Comparison of ENCODE assay signal across 21 cellular contexts in genomic region chr11:27310710-27311109, GRCh38. TPM values are rescaled to one million over a fixed set of nuclear protein-coding genes. Genes with fewer than 3 reads are reported as not detected.
DNase-seq lines count a peak whose midpoint lies in the region; ATAC-seq, FAIRE-seq and TF ChIP-seq lines count a peak whose summit lies in the region.
"Had no signal": no experiment of that assay in that cellular context is flagged by ENCODE, and none has a peak within 500 bp of the region (broad histone marks: within the 10 kb centered on the region; RNA-seq: fewer than 3 reads in every experiment).

No MANE protein-coding gene starts in this region.

- no peak for TF ChIP-seq CTCF in HepG2 (CRISPR knock-in tag; IDR thresholded peaks at IDR 0.05)
- TF ChIP-seq CTCF in right lobe of liver (IDR thresholded peaks at IDR 0.05), result no peak
- no peak for TF ChIP-seq CTCF in mesothelial cell of epicardium (IDR thresholded peaks at IDR 0.05; ENCODE audit: unreplicated experiment)
- TF ChIP-seq CTCF in H9 (conservative IDR thresholded peaks at IDR 0.05), result no peak

- CTCF ChIA-PET in HepG2 (lab: Yijun Ruan, JAX; ENCODE audit: low intra/inter-chr PET ratio, low total read pairs), result no interaction called here

- no peaks in the 10 kb centered on the region for H3K79me1 ChIP-seq in H9 (ENCODE audit: insufficient read depth, low read depth, low read length, poor library complexity, severe bottlenecking)

- H3T11ph ChIP-seq in H9 (ENCODE audit: low read length), result no peak overlapping the region

- no peak overlapping the region for H4K91ac ChIP-seq in H9 (ENCODE audit: insufficient read length, low read depth, low read length)

- H3K27ac Mint-ChIP-seq in mesothelial cell of epicardium, result peak overlapping the region; percentile 37
- no peak overlapping the region for H3K27ac Mint-ChIP-seq in H9
- H3K27ac Mint-ChIP-seq: B cell; CD8-positive, alpha-beta memory T cell; GM23338 had no signal

- H2BK120ac ChIP-seq in H9 (ENCODE audit: low read depth, low read length, poor library complexity, severe bottlenecking), result no peak overlapping the region

- H3K27ac ChIP-seq in HepG2 (ENCODE audit: extremely low read length, insufficient read depth, low read length) (peak overlapping the region; percentile 14), right lobe of liver (no peak overlapping the region), H9 (ENCODE audit: insufficient read length, low read depth, low read length) (no peak overlapping the region)
- H3K27ac ChIP-seq: 22Rv1; BLaER1 treated with 17β-estradiol and CSF1 and Interleukin-3, amounts not matched to agents 10 nM and 100 nM had no signal

- H3K4ac ChIP-seq in H9 (ENCODE audit: low read depth, low read length), result no peak overlapping the region

- H3K4me1 Mint-ChIP-seq in mesothelial cell of epicardium (peaks cover 34% of the 10 kb centered on the region), H9 (peaks cover 0 to 2% of the 10 kb centered on the region in 2 experiments; a peak in 1 of 4 replicates)
- H3K4me1 Mint-ChIP-seq: B cell; CD8-positive, alpha-beta memory T cell; GM23338 had no signal

- no peak for TF ChIP-seq RAD21 in HepG2 (CRISPR knock-in tag; IDR thresholded peaks at IDR 0.05)

- no peak overlapping the region for H3K4me3 Mint-ChIP-seq in mesothelial cell of epicardium
- H3K4me3 Mint-ChIP-seq in H9, result no peak overlapping the region
- H3K4me3 Mint-ChIP-seq: B cell; CD8-positive, alpha-beta memory T cell; GM23338 had no signal

- no peak for DNase-seq in HepG2 (ENCODE audit: low spot score)
- no peak for DNase-seq in right lobe of liver
- DNase-seq in astrocyte of the hippocampus (ENCODE audit: low read depth, low spot score), result peak; percentile 25
- DNase-seq in mesothelial cell of epicardium (ENCODE audit: low spot score in 2 of 2, unreplicated experiment in 2 of 2), result no peak
- no peak for DNase-seq in NCI-H82 (lab: John Stamatoyannopoulos, UW)
- DNase-seq in H9, result no peak
- DNase-seq: CD8-positive, alpha-beta memory T cell; COR-L47; DMS 273 treated with DMSO at 0.1 percent for 48 hours; DMS53; DND-41; EL; H7; KG1 had no signal

- no peak for TF ChIP-seq POLR2A in HepG2 (IDR thresholded peaks at IDR 0.05; ENCODE audit: insufficient read depth in 1 of 2, low read depth in 2 of 2, low read length in 2 of 2)
- TF ChIP-seq POLR2A in right lobe of liver (IDR thresholded peaks at IDR 0.05), result no peak

- H2BK5ac ChIP-seq in H9 (ENCODE audit: insufficient read length, low read length), result no peak overlapping the region

- no peak overlapping the region for H4K5ac ChIP-seq in H9 (ENCODE audit: insufficient read length, low read depth, low read length)

- H2BK15ac ChIP-seq in H9 (ENCODE audit: low read depth, low read length), result no peak overlapping the region

- H3K9ac ChIP-seq in HepG2 (ENCODE audit: insufficient read depth, low read depth, low read length) (no peak overlapping the region), H9 (ENCODE audit: extremely low read depth, insufficient read length, low read length) (no peak overlapping the region)
- H3K9ac ChIP-seq: BLaER1 treated with 17β-estradiol and CSF1 and Interleukin-3, amounts not matched to agents 10 nM and 100 nM had no signal

- H3K4me2 ChIP-seq in HepG2 (ENCODE audit: low read depth, low read length) (no peak overlapping the region), H9 (ENCODE audit: insufficient read depth, insufficient read length, low read length) (no peak overlapping the region)
- H3K4me2 ChIP-seq: BLaER1 treated with 17β-estradiol and CSF1 and Interleukin-3, amounts not matched to agents 10 nM and 100 nM; GM23338 had no signal

- H3K27me3 Mint-ChIP-seq in mesothelial cell of epicardium (ENCODE audit: low read depth), result no peaks in the 10 kb centered on the region
- H3K27me3 Mint-ChIP-seq in H9 (ENCODE audit: low read depth), result no peaks in the 10 kb centered on the region

- no peak overlapping the region for H2BK12ac ChIP-seq in H9 (ENCODE audit: insufficient read length, low read depth, low read length)

- H3K9me3 Mint-ChIP-seq in mesothelial cell of epicardium, result no peaks in the 10 kb centered on the region
- H3K9me3 Mint-ChIP-seq in H9, result peaks cover 0 to 4% of the 10 kb centered on the region in 2 experiments; a peak in 2 of 5 replicates
- H3K9me3 Mint-ChIP-seq: CD8-positive, alpha-beta memory T cell had no signal

- H3K36me3 ChIP-seq in HepG2 (replicated peaks in 1 of 2; ENCODE audit: control insufficient read depth in 1 of 2, insufficient read depth in 2 of 2, low read length in 2 of 2), result no peaks in the 10 kb centered on the region
- H3K36me3 ChIP-seq in right lobe of liver, result no peaks in the 10 kb centered on the region
- H3K36me3 ChIP-seq: BLaER1 treated with 17β-estradiol and CSF1 and Interleukin-3, amounts not matched to agents 10 nM and 100 nM had no signal

- H3K27me3 ChIP-seq in HepG2 (ENCODE audit: control insufficient read depth in 1 of 2, insufficient read depth in 2 of 2, low read length in 2 of 2), result no peaks in the 10 kb centered on the region
- no peaks in the 10 kb centered on the region for H3K27me3 ChIP-seq in right lobe of liver
- H3K27me3 ChIP-seq in H9 (ENCODE audit: insufficient read depth, low read length), result no peaks in the 10 kb centered on the region
- H3K27me3 ChIP-seq: BLaER1 treated with 17β-estradiol and CSF1 and Interleukin-3, amounts not matched to agents 10 nM and 100 nM had no signal

- no peak overlapping the region for H3K14ac ChIP-seq in H9 (ENCODE audit: insufficient read depth, low read length)

- H3K9me3 ChIP-seq in HepG2 (ENCODE audit: low read length) (no peaks in the 10 kb centered on the region), right lobe of liver (no peaks in the 10 kb centered on the region), H9 (ENCODE audit: control insufficient read depth, low read depth, low read length) (no peaks in the 10 kb centered on the region)

- intact Hi-C loops in HepG2 (cut with micrococcal nuclease; ENCODE audit: unreplicated experiment), result no loop called here
- intact Hi-C loops in right lobe of liver (cut with DNase I), result no loop called here

- H3K23ac ChIP-seq in H9 (ENCODE audit: insufficient read length, low read depth, low read length), result no peak overlapping the region

- in situ Hi-C loops in HepG2 (cut with HindIII; ENCODE audit: extremely low pct_ligation_motif_present, low pct_unique_long_range_greater_than_20kb), result no loop called here

- H2AK5ac ChIP-seq in H9 (ENCODE audit: insufficient read length, low read length), result no peak overlapping the region

- no peaks in the 10 kb centered on the region for H3K23me2 ChIP-seq in H9 (ENCODE audit: insufficient read length, low read depth, low read length, poor library complexity, severe bottlenecking)

- H4K20me1 ChIP-seq in HepG2 (ENCODE audit: insufficient read depth, low read length) (no peaks in the 10 kb centered on the region), H9 (ENCODE audit: control insufficient read depth, insufficient read depth, insufficient read length) (no peaks in the 10 kb centered on the region)
- H4K20me1 ChIP-seq: BLaER1 treated with 17β-estradiol and CSF1 and Interleukin-3, amounts not matched to agents 10 nM and 100 nM had no signal

- H4K8ac ChIP-seq in H9 (replicated peaks; ENCODE audit: insufficient read length, low read depth, low read length), result no peak overlapping the region

- no peak overlapping the region for H2AFZ ChIP-seq in HepG2 (ENCODE audit: low read length)
- no peak overlapping the region for H2AFZ ChIP-seq in H9 (ENCODE audit: low read length)
- H2AFZ ChIP-seq: GM23338 had no signal

- H3K56ac ChIP-seq in H9 (ENCODE audit: insufficient read length, low read depth, low read length), result no peak overlapping the region

- ATAC-seq in HepG2 (no peak), right lobe of liver (no peak), GM21529 (IDR thresholded peaks at IDR 0.05; ENCODE audit: unreplicated experiment) (no peak)
- ATAC-seq: GM23338 had no signal

- FAIRE-seq in HepG2 (lab: Jason Lieb, UNC), result no peak
- FAIRE-seq: GM12891, GM19239 had no signal

- H3K36me3 Mint-ChIP-seq in mesothelial cell of epicardium (no peaks in the 10 kb centered on the region), H9 (ENCODE audit: insufficient read depth in 1 of 3, low read depth in 3 of 3) (peaks cover 0 to 16% (median 4%) of the 10 kb centered on the region in 3 experiments; a peak in 5 of 7 replicates)

- H3K4me1 ChIP-seq in HepG2 (ENCODE audit: insufficient read depth, low read length) (peaks cover 42% of the 10 kb centered on the region), right lobe of liver (peaks cover 0 to 23% (median 9%) of the 10 kb centered on the region in 4 donors), H9 (ENCODE audit: insufficient read depth, low read length) (no peaks in the 10 kb centered on the region; the same call in 1 of the 2 replicates)
- H3K4me1 ChIP-seq: BLaER1 treated with 17β-estradiol and CSF1 and Interleukin-3, amounts not matched to agents 10 nM and 100 nM had no signal

- BruUV-seq in HepG2 (replicated peaks; lab: Mats Ljungman, UMichigan), result no TSS peak

- no peaks in the 10 kb centered on the region for H3K79me2 ChIP-seq in HepG2 (ENCODE audit: insufficient read depth, low read length)
- no peaks in the 10 kb centered on the region for H3K79me2 ChIP-seq in H9 (ENCODE audit: insufficient read depth, low read length)

- no peak for TF ChIP-seq EP300 in HepG2 (IDR thresholded peaks at IDR 0.05; ENCODE audit: low read depth in 2 of 2, low read length in 2 of 2)
- no peak for TF ChIP-seq EP300 in HepG2 (CRISPR knock-in tag; IDR thresholded peaks at IDR 0.05; ENCODE audit: borderline replicate concordance)

- no peak overlapping the region for H3K18ac ChIP-seq in H9 (ENCODE audit: insufficient read length, low read depth, low read length)

- POLR2A ChIA-PET in HepG2 (lab: Yijun Ruan, JAX), result no interaction called here

- H3K4me3 ChIP-seq in HepG2 (replicated peaks in 1 of 3; ENCODE audit: insufficient read depth in 1 of 3, low read depth in 2 of 3, low read length in 3 of 3) (no peak overlapping the region), right lobe of liver (no peak overlapping the region)
- H3K4me3 ChIP-seq: BLaER1 treated with 17β-estradiol and CSF1 and Interleukin-3, amounts not matched to agents 10 nM and 100 nM; GM23338 had no signal

- no peak overlapping the region for H2BK20ac ChIP-seq in H9 (ENCODE audit: low read depth, low read length, poor library complexity, severe bottlenecking)

RNA-seq across cellular contexts. Expression of gene CCDC34, which starts 52.3 kb away (rescaled TPM):
- total RNA-seq in HepG2 (2016; rRNA removed; fragmentation: Illumina TruSeq; extraction: Trizol) (34.3 and 37.9 TPM in 2 replicates), right lobe of liver (1 to 10 TPM; 1.8 to 3.6 (median 2.1) TPM), mesothelial cell of epicardium (11.1 to 13.9 TPM (median 13.5 TPM) in 3 replicates), H9 (2021) (24.5 and 25.2 TPM in 2 replicates)
- total RNA-seq in HepG2 (2016; cell fraction: cytosol; rRNA removed; fragmentation: Illumina TruSeq; extraction: Trizol; ENCODE audit: low read depth), result 10.7 and 11.6 TPM in 2 replicates
- 35.1 and 40.9 TPM in 2 replicates for total RNA-seq in HepG2 (2016; cell fraction: insoluble cytoplasmic fraction; rRNA removed; fragmentation: Illumina TruSeq; extraction: Trizol)
- 18.2 and 19.0 TPM in 2 replicates for total RNA-seq in HepG2 (2016; cell fraction: membrane; rRNA removed; fragmentation: Illumina TruSeq; extraction: Trizol)
- total RNA-seq in HepG2 (2016; cell fraction: nucleus; rRNA removed; fragmentation: Illumina TruSeq; extraction: Trizol), result 16.1 and 19.6 TPM in 2 replicates
- polyA plus RNA-seq in HepG2 (2011; rRNA removed), result 3.2 and 7.6 TPM in 2 replicates
- 3.7 and 5.9 TPM in 2 replicates for polyA plus RNA-seq in HepG2 (2011; cell fraction: cytosol; rRNA removed)
- polyA plus RNA-seq in HepG2 (2011; cell fraction: nucleus; rRNA removed), result 2.3 and 2.6 TPM in 2 replicates
- 7.7 and 20.2 TPM in 2 replicates for polyA plus RNA-seq in HepG2 (2012)
- polyA plus RNA-seq in HepG2 (2016; cell fraction: cytosol; fragmentation: Illumina TruSeq; extraction: Trizol; ENCODE audit: low read depth), result 7.5 and 10.1 TPM in 2 replicates
- 54.7 and 54.9 TPM in 2 replicates for polyA plus RNA-seq in HepG2 (2016; cell fraction: insoluble cytoplasmic fraction; fragmentation: Illumina TruSeq; extraction: Trizol; ENCODE audit: low read depth)
- polyA plus RNA-seq in HepG2 (2016; cell fraction: membrane; fragmentation: Illumina TruSeq; extraction: Trizol; ENCODE audit: low read depth), result 14.2 and 15.6 TPM in 2 replicates
- 22.5 and 25.2 TPM in 2 replicates for polyA plus RNA-seq in HepG2 (2016; cell fraction: nucleus; fragmentation: Illumina TruSeq; extraction: Trizol; ENCODE audit: insufficient read depth, low read depth)
- 6.1 and 10.4 TPM in 2 replicates for polyA minus RNA-seq in HepG2 (2011; rRNA and poly(A)+ RNA removed; ENCODE audit: low replicate concordance)
- polyA minus RNA-seq in HepG2 (2011; cell fraction: cytosol; rRNA and poly(A)+ RNA removed), result 3.0 and 3.5 TPM in 2 replicates
- polyA minus RNA-seq in HepG2 (2011; cell fraction: nucleus; rRNA and poly(A)+ RNA removed), result 15.7 and 17.0 TPM in 2 replicates
